1 cellular context compared by ENCODE assay signal in genomic region chr22:50266994-50267393, GRCh38.
TF ChIP-seq lines count a peak whose summit lies in the region.

No MANE protein-coding gene starts in this region.

TF ChIP-seq in A549, 52 proteins besides CTCF, POLR2A, EP300 and RAD21:
- no peak for TF ChIP-seq RFX5 (IDR thresholded peaks at IDR 0.05)
- TF ChIP-seq USF2 (IDR thresholded peaks at IDR 0.05): no peak
- no peak for TF ChIP-seq HES2 (IDR thresholded peaks at IDR 0.05)
- no peak for TF ChIP-seq NPAS2 (CRISPR knock-in tag; IDR thresholded peaks at IDR 0.05; ENCODE audit: borderline replicate concordance)
- no peak for TF ChIP-seq HOXA7 (CRISPR knock-in tag; IDR thresholded peaks at IDR 0.05)
- no peak for TF ChIP-seq TFCP2L1 (CRISPR knock-in tag; IDR thresholded peaks at IDR 0.05)
- no peak for TF ChIP-seq HOXB13 (CRISPR knock-in tag; IDR thresholded peaks at IDR 0.05; ENCODE audit: low read depth)
- no peak for TF ChIP-seq ZC3H11A (IDR thresholded peaks at IDR 0.05)
- no peak for TF ChIP-seq E2F6 (IDR thresholded peaks at IDR 0.05; ENCODE audit: borderline replicate concordance, low read depth)
- TF ChIP-seq KDM5A (IDR thresholded peaks at IDR 0.05): no peak
- no peak for TF ChIP-seq SREBF2 (IDR thresholded peaks at IDR 0.05)
- TF ChIP-seq REST (IDR thresholded peaks at IDR 0.05): no peak
- no peak for TF ChIP-seq PBX3 (IDR thresholded peaks at IDR 0.05)
- TF ChIP-seq ZSCAN20 (CRISPR knock-in tag; IDR thresholded peaks at IDR 0.05): no peak
- no peak for TF ChIP-seq HMGXB4 (CRISPR knock-in tag; IDR thresholded peaks at IDR 0.05; ENCODE audit: borderline replicate concordance)
- TF ChIP-seq FOXS1 (CRISPR knock-in tag; IDR thresholded peaks at IDR 0.05): no peak
